ENCODE assay signal across 14 cellular contexts in the genomic region with DNA sequence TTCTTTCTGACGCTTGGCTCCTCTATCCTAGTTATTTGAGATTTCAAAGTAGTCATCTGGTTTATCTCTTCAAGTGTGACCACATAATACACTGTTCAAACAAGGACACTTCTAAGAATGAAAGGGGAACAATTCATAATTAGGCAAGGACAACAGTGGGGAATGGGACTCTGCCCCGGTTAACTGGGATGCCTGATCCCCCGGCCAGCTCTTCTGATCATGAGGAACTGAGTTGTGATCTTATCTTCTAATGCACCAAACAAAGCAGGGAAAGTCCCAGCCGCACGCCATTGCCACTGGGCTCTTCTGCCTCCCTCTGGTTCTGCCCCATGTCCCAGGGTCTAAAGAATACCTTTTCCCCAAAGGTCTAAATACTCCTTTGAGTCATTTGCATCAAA.
DNase-seq lines count a peak whose midpoint lies in the region; FAIRE-seq and TF ChIP-seq lines count a peak whose summit lies in the region.
"Had no signal": no experiment of that assay in that cellular context is flagged by ENCODE, and none has a peak within 500 bp of the region (broad histone marks: within the 10 kb centered on the region; RNA-seq: fewer than 3 reads in every experiment).

No MANE protein-coding gene starts in this region.

- H3K27me3 ChIP-seq in small intestine (ENCODE audit: control insufficient read depth in 2 of 2, insufficient read depth in 2 of 2, low read length in 2 of 2) = no peaks in the 10 kb centered on the region
- no peaks in the 10 kb centered on the region for H3K27me3 ChIP-seq in dorsolateral prefrontal cortex
- H3K27me3 ChIP-seq: stomach had no signal

- peak overlapping the region; percentile 3 for H3K27ac ChIP-seq in KOPT-K1 (ENCODE audit: low read depth, low read length, poor library complexity, severe bottlenecking)
- no peak overlapping the region for H3K27ac ChIP-seq in small intestine (ENCODE audit: low read depth in 1 of 2, low read length in 1 of 2)
- no peak overlapping the region for H3K27ac ChIP-seq in dorsolateral prefrontal cortex
- no peak overlapping the region for H3K27ac ChIP-seq in RWPE1
- H3K27ac ChIP-seq: coronary artery, stomach had no signal

- intact Hi-C loops in dorsolateral prefrontal cortex (cut with DNase I) = no loop called here

- H3K4me3 ChIP-seq in small intestine (ENCODE audit: low read depth in 1 of 2, low read length in 2 of 2) (no peak overlapping the region), dorsolateral prefrontal cortex (no peak overlapping the region)
- H3K4me3 ChIP-seq: A549, coronary artery, stomach had no signal

- no peaks in the 10 kb centered on the region for H3K9me3 ChIP-seq in KOPT-K1 (ENCODE audit: insufficient read depth, low read length, poor library complexity, severe bottlenecking)
- no peaks in the 10 kb centered on the region for H3K9me3 ChIP-seq in small intestine (ENCODE audit: control insufficient read depth, low read depth)
- H3K9me3 ChIP-seq: A549, stomach had no signal

- WGBS in small intestine, 3 donors = 33 to 51% (median 41%) methylated on average over 5 of the region's 5 CpGs

- no peaks in the 10 kb centered on the region for H3K36me3 ChIP-seq in KOPT-K1 (ENCODE audit: insufficient read depth, low read length)
- no peaks in the 10 kb centered on the region for H3K36me3 ChIP-seq in small intestine (ENCODE audit: control insufficient read depth in 2 of 2, insufficient read depth in 2 of 2, low read length in 2 of 2)
- H3K36me3 ChIP-seq: stomach had no signal

- peak; percentile 51 for DNase-seq in activated CD4-positive, alpha-beta T cell treated with anti-CD3 and anti-CD28 coated beads for 48 hours
- no peak for DNase-seq in activated CD4-positive, alpha-beta T cell treated with anti-CD3 and anti-CD28 coated beads, Interleukin-2, amount 50 U/mL, for 4 hours
- peak; percentile 17 for DNase-seq in activated effector memory CD4-positive, alpha-beta T cell treated with Interleukin-2 at 50 U/mL for 16 hours
- peak; percentile 19 for DNase-seq in small intestine
- DNase-seq in NCI-H1436 (lab: John Stamatoyannopoulos, UW) = no peak
- DNase-seq in dorsolateral prefrontal cortex = no peak
- DNase-seq in RWPE1 (ENCODE audit: low spot score) = no peak
- DNase-seq: islet precursor cell, NCI-H2081, PC-3, stomach had no signal

- POLR2A ChIA-PET in RWPE1 (lab: Yijun Ruan, JAX; ENCODE audit: low non-redundant PET) = no interaction called here

- TF ChIP-seq CTCF in dorsolateral prefrontal cortex (IDR thresholded peaks at IDR 0.05 in 54 of 56, conservative IDR thresholded peaks at IDR 0.05 in 2 of 56; ENCODE audit: low read depth in 1 of 56, partially characterized antibody in 56 of 56) (no peak), RWPE1 (conservative IDR thresholded peaks at IDR 0.05; ENCODE audit: low read depth) (no peak)

- CTCF ChIA-PET in RWPE1 (lab: Yijun Ruan, JAX) = no interaction called here

- peaks cover 3 to 5% of the 10 kb centered on the region in 2 donors for H3K4me1 ChIP-seq in small intestine (ENCODE audit: control insufficient read depth in 2 of 2, insufficient read depth in 1 of 2, low read depth in 1 of 2, low read length in 1 of 2)

- FAIRE-seq in small intestine (lab: Jason Lieb, UNC) = no peak
- FAIRE-seq: A549 had no signal

Comparison
In these comparisons a context has a peak if more than half of its experiments do, and no peak if none do; other contexts are left out.
1. DNase-seq: peak in activated CD4-positive, alpha-beta T cell treated with anti-CD3 and anti-CD28 coated beads for 48 hours (single experiment), activated effector memory CD4-positive, alpha-beta T cell treated with Interleukin-2 at 50 U/mL for 16 hours (single experiment) and small intestine (single experiment); none in activated CD4-positive, alpha-beta T cell treated with anti-CD3 and anti-CD28 coated beads, Interleukin-2, amount 50 U/mL, for 4 hours (0 of 2), NCI-H1436 (single experiment), dorsolateral prefrontal cortex (0 of 10) and RWPE1 (single experiment).